In the genomic region with DNA sequence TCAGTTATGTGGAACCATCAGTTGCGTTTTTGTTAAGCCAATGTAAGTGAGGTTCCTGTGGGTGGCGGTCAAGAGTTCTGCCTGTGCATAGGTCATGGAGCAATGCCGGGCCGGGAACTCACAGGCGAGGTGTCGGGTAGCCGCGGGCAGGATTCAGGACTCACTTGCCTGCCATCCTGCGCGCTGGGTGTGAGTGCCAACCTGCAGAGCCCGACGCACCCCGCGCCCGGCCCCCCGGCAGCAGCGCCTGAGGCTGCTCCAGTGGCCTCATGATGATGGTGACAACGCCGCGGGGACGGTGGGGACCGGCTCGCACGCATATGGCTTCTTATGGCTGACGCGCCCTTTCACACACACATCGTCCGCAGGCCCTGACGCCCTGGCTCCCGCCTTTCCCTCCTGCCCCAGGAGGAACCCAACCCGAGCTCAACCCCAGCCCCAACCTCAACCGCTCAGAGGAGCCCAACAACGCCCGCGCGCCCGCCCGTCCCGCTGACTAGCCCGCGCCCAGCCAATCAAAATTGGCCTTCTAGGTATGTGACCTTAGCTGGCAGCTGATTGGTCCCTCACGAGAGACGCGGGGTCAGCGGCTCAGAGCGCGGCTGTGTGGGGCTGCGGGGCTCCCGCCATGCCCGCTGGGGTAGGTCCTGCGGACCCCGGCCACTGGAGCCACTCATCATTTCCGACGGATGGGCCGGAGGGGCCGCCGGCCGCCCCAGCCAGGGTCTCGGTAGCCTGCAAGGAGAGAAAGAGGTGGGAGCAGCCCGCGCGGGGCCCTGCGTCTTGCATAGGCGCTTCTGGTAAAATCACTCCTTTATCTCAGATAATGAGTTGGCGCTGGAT, we compare ENCODE assay signal across 8 cellular contexts. TPM values are rescaled to one million over a fixed set of nuclear protein-coding genes. Genes with fewer than 3 reads are reported as not detected.
A peak's percentile ranks its signal among the peaks of the same experiment; 100 is the strongest.
DNase-seq lines count a peak whose midpoint lies in the region; ATAC-seq and TF ChIP-seq lines count a peak whose summit lies in the region.

A gene with protein sequence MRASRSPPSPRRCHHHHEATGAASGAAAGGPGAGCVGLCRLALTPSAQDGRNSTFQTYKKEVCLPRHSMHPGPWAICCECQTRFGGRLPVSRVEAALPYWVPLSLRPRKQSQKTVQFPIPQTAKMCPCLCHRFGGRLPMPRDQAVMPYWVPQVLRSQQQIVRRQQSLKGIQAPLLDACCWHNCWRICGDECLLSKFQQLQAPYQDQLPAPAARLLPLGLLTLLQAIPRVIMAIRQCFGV (minus strand): TSS at position 470 of the 843 bp plus-strand sequence. CDS start 150 bp downstream, at position 320.

- H3K36me3 ChIP-seq in suprapubic skin = no peaks in the 10 kb centered on the region

- DNase-seq in NB4 (ENCODE audit: low read depth) (peak; percentile 97), SK-N-DZ (ENCODE audit: low spot score) (peak; percentile 98), globus pallidus (ENCODE audit: low spot score) (peak; percentile 95), nucleus accumbens (lab: John Stamatoyannopoulos, UW) (peak; percentile 61 to 98 (median 93)), suprapubic skin (ENCODE audit: low spot score in 2 of 2) (peak; percentile 98 to 99)
- DNase-seq in activated naive CD4-positive, alpha-beta T cell treated with anti-CD3 and anti-CD28 coated beads, Interleukin-2, amount 50 U/mL, for 16 hours = peak; percentile 94

- peak within 1 kb of the TSS; percentile 89 for H3K4me3 ChIP-seq in NB4 (ENCODE audit: low read depth, low read length)
- H3K4me3 ChIP-seq in suprapubic skin = peak within 1 kb of the TSS; percentile 99

- peaks cover 7% of the 10 kb centered on the region for H3K4me1 ChIP-seq in suprapubic skin

- no peaks in the 10 kb centered on the region for H3K9me3 ChIP-seq in suprapubic skin

- TF ChIP-seq EP300 in suprapubic skin (IDR thresholded peaks at IDR 0.05) = no peak

- under 1% methylated on average over 41 of the region's 65 CpGs for WGBS in suprapubic skin

- TF ChIP-seq POLR2A in GM10847 (IDR thresholded peaks at IDR 0.05; ENCODE audit: extremely low read depth, insufficient read length) = peak; percentile 87
- peak; percentile 95 for TF ChIP-seq POLR2A in NB4 (IDR thresholded peaks at IDR 0.05; ENCODE audit: extremely low read depth, insufficient read length)
- TF ChIP-seq POLR2A in suprapubic skin (IDR thresholded peaks at IDR 0.05) = peak; percentile 73 to 87

- ATAC-seq in HG02588 (IDR thresholded peaks at IDR 0.05; ENCODE audit: unreplicated experiment) = peak; percentile 87

- H3K27me3 ChIP-seq in suprapubic skin = no peaks in the 10 kb centered on the region

- TF ChIP-seq CTCF in NB4 (IDR thresholded peaks at IDR 0.05; ENCODE audit: low read depth, low read length) (peak; percentile 71), suprapubic skin (IDR thresholded peaks at IDR 0.05) (peak; percentile 18 to 55)

- H3K27ac ChIP-seq in suprapubic skin = peak within 1 kb of the TSS; percentile 98

RNA-seq across cellular contexts. Expression of the gene that starts here (rescaled TPM):
- 9.4 and 10.1 TPM in 2 replicates for polyA plus RNA-seq in SK-N-DZ (2014; cell fraction: cytosol; rRNA removed)
- 1.7 and 4.8 TPM in 2 replicates for polyA plus RNA-seq in SK-N-DZ (2014; cell fraction: nucleus; rRNA removed)
- total RNA-seq in suprapubic skin = 10 to 100 TPM in 1 of 4 donors, not detected in 3; 17.5 TPM

Comparison
In these comparisons a context has a peak if more than half of its experiments do, and no peak if none do; other contexts are left out.
1. Peak in every context shown above with its lines: DNase-seq, ATAC-seq, H3K4me3 ChIP-seq and H3K27ac ChIP-seq.